ENCODE assay signal across 1 cellular context in the genomic region with DNA sequence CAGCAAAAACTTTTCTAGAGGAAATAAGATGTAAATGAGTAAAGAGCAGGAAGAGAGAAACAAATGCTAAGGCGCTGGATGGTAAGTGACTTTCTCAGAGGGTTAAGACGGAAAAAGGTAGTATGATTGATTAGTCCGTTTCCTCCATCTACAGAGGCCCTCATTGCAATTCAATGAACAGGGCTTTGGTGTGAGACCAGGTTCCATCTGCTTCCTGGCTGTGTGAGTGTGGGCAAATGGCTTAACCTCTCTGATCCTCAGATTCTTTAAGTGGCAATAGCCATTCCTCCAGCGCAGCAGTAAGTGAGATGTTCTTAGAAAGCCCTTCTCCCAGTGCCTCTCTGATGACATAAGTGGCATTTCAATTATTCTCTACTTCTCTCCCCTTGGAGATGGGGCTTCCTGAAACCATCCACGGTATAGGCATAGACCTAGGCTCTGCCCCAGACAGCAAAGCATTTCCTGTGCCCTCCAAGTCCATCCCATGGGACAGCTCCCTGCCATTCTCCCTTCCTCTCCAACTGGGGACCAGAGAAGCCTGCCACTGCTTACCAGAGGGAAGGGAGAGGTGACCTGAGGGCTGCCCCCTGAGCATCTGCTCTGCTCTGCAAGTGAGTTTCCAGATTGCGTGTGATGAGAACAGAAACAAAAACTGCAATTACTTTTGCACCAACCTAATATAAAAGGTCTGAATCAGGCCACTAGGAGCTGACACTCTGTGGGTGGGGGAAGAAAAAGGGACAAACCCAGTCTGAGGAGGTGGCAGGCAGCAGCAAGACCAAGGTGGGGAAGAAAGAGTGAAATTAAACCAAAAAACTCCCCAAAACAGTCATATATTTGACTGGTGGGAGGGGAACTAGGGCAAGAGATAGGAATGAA.
A peak's percentile ranks its signal among the peaks of the same experiment; 100 is the strongest.
TF ChIP-seq lines count a peak whose summit lies in the region.

No MANE protein-coding gene starts in this region.

TF ChIP-seq in GM12878, 131 proteins besides CTCF, POLR2A, EP300 and RAD21 (continued from another document and continues in another):
- TF ChIP-seq MTA2 (IDR thresholded peaks at IDR 0.05; ENCODE audit: low read depth): peak; percentile 87
- TF ChIP-seq, protein P1, sequence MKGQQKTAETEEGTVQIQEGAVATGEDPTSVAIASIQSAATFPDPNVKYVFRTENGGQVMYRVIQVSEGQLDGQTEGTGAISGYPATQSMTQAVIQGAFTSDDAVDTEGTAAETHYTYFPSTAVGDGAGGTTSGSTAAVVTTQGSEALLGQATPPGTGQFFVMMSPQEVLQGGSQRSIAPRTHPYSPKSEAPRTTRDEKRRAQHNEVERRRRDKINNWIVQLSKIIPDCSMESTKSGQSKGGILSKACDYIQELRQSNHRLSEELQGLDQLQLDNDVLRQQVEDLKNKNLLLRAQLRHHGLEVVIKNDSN (IDR thresholded peaks at IDR 0.05; ENCODE audit: borderline replicate concordance, extremely low read length, insufficient read depth, low read depth, low read length): no peak
- peak; percentile 86; the same call in 1 of the 2 replicates for TF ChIP-seq RCOR1 (conservative IDR thresholded peaks at IDR 0.05; ENCODE audit: low read depth, low read length)
- no peak for TF ChIP-seq ZBED1 (IDR thresholded peaks at IDR 0.05; ENCODE audit: borderline replicate concordance)
- peak; percentile 57 for TF ChIP-seq CHD2 (IDR thresholded peaks at IDR 0.05; ENCODE audit: borderline replicate concordance, low read depth, low read length)
- no peak for TF ChIP-seq SMAD1 (IDR thresholded peaks at IDR 0.05; ENCODE audit: low read depth, partially characterized antibody)
- peak in 1 of 2 experiments; percentile 88; a peak in 2 of 4 replicates for TF ChIP-seq ETV6 (conservative IDR thresholded peaks at IDR 0.05 in 1 of 2, IDR thresholded peaks at IDR 0.05 in 1 of 2; ENCODE audit: borderline replicate concordance in 1 of 2, low read depth in 1 of 2)
- peak; percentile 30; the same call in 1 of the 2 replicates for TF ChIP-seq SMC3 (IDR thresholded peaks at IDR 0.05; ENCODE audit: borderline replicate concordance, low read length)
- TF ChIP-seq NBN (IDR thresholded peaks at IDR 0.05): peak; percentile 92
- TF ChIP-seq, protein P2, sequence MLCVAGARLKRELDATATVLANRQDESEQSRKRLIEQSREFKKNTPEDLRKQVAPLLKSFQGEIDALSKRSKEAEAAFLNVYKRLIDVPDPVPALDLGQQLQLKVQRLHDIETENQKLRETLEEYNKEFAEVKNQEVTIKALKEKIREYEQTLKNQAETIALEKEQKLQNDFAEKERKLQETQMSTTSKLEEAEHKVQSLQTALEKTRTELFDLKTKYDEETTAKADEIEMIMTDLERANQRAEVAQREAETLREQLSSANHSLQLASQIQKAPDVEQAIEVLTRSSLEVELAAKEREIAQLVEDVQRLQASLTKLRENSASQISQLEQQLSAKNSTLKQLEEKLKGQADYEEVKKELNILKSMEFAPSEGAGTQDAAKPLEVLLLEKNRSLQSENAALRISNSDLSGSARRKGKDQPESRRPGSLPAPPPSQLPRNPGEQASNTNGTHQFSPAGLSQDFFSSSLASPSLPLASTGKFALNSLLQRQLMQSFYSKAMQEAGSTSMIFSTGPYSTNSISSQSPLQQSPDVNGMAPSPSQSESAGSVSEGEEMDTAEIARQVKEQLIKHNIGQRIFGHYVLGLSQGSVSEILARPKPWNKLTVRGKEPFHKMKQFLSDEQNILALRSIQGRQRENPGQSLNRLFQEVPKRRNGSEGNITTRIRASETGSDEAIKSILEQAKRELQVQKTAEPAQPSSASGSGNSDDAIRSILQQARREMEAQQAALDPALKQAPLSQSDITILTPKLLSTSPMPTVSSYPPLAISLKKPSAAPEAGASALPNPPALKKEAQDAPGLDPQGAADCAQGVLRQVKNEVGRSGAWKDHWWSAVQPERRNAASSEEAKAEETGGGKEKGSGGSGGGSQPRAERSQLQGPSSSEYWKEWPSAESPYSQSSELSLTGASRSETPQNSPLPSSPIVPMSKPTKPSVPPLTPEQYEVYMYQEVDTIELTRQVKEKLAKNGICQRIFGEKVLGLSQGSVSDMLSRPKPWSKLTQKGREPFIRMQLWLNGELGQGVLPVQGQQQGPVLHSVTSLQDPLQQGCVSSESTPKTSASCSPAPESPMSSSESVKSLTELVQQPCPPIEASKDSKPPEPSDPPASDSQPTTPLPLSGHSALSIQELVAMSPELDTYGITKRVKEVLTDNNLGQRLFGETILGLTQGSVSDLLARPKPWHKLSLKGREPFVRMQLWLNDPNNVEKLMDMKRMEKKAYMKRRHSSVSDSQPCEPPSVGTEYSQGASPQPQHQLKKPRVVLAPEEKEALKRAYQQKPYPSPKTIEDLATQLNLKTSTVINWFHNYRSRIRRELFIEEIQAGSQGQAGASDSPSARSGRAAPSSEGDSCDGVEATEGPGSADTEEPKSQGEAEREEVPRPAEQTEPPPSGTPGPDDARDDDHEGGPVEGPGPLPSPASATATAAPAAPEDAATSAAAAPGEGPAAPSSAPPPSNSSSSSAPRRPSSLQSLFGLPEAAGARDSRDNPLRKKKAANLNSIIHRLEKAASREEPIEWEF (IDR thresholded peaks at IDR 0.05; ENCODE audit: insufficient replicate concordance, low read depth, low read length): peak; percentile 48
- TF ChIP-seq MTA3 (IDR thresholded peaks at IDR 0.05; ENCODE audit: borderline replicate concordance, low read length): peak; percentile 94
- TF ChIP-seq CBFB (IDR thresholded peaks at IDR 0.05; ENCODE audit: low read depth): peak; percentile 49; the same call in 1 of the 2 replicates
- TF ChIP-seq, protein P3, sequence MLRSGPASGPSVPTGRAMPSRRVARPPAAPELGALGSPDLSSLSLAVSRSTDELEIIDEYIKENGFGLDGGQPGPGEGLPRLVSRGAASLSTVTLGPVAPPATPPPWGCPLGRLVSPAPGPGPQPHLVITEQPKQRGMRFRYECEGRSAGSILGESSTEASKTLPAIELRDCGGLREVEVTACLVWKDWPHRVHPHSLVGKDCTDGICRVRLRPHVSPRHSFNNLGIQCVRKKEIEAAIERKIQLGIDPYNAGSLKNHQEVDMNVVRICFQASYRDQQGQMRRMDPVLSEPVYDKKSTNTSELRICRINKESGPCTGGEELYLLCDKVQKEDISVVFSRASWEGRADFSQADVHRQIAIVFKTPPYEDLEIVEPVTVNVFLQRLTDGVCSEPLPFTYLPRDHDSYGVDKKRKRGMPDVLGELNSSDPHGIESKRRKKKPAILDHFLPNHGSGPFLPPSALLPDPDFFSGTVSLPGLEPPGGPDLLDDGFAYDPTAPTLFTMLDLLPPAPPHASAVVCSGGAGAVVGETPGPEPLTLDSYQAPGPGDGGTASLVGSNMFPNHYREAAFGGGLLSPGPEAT (IDR thresholded peaks at IDR 0.05; ENCODE audit: low read depth): peak; percentile 97
- no peak for TF ChIP-seq LARP7 (IDR thresholded peaks at IDR 0.05)
- peak; percentile 91 for TF ChIP-seq PML (IDR thresholded peaks at IDR 0.05; ENCODE audit: low read length)
- peak; percentile 98 for TF ChIP-seq RELA (IDR thresholded peaks at IDR 0.05; ENCODE audit: borderline replicate concordance, partially characterized antibody)
- TF ChIP-seq CHD1 (IDR thresholded peaks at IDR 0.05; ENCODE audit: low read depth, low read length): no peak
- TF ChIP-seq POLR2AphosphoS5 (IDR thresholded peaks at IDR 0.05; ENCODE audit: low read length): peak; percentile 22; the same call in 1 of the 2 replicates
- TF ChIP-seq CREB1 (IDR thresholded peaks at IDR 0.05; ENCODE audit: low read depth): peak; percentile 66; the same call in 1 of the 2 replicates
- TF ChIP-seq, protein P4, sequence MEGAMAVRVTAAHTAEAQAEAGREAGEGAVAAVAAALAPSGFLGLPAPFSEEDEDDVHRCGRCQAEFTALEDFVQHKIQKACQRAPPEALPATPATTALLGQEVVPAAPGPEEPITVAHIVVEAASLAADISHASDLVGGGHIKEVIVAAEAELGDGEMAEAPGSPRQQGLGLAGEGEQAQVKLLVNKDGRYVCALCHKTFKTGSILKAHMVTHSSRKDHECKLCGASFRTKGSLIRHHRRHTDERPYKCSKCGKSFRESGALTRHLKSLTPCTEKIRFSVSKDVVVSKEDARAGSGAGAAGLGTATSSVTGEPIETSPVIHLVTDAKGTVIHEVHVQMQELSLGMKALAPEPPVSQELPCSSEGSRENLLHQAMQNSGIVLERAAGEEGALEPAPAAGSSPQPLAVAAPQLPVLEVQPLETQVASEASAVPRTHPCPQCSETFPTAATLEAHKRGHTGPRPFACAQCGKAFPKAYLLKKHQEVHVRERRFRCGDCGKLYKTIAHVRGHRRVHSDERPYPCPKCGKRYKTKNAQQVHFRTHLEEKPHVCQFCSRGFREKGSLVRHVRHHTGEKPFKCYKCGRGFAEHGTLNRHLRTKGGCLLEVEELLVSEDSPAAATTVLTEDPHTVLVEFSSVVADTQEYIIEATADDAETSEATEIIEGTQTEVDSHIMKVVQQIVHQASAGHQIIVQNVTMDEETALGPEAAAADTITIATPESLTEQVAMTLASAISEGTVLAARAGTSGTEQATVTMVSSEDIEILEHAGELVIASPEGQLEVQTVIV (IDR thresholded peaks at IDR 0.05; ENCODE audit: borderline replicate concordance, partially characterized antibody): no peak
- peak; percentile 81 for TF ChIP-seq ATF7 (IDR thresholded peaks at IDR 0.05; ENCODE audit: low read depth)
- TF ChIP-seq TBL1XR1 (IDR thresholded peaks at IDR 0.05; ENCODE audit: low read depth, low read length): peak; percentile 97
- peak; percentile 79; the same call in 1 of the 2 replicates for TF ChIP-seq KDM1A (IDR thresholded peaks at IDR 0.05; ENCODE audit: borderline replicate concordance)
- TF ChIP-seq, protein P5, sequence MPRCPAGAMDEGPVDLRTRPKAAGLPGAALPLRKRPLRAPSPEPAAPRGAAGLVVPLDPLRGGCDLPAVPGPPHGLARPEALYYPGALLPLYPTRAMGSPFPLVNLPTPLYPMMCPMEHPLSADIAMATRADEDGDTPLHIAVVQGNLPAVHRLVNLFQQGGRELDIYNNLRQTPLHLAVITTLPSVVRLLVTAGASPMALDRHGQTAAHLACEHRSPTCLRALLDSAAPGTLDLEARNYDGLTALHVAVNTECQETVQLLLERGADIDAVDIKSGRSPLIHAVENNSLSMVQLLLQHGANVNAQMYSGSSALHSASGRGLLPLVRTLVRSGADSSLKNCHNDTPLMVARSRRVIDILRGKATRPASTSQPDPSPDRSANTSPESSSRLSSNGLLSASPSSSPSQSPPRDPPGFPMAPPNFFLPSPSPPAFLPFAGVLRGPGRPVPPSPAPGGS (IDR thresholded peaks at IDR 0.05; ENCODE audit: borderline replicate concordance, insufficient read depth, low read depth, low read length, poor library complexity, severe bottlenecking): peak; percentile 98
- peak; percentile 40 for TF ChIP-seq SP1 (IDR thresholded peaks at IDR 0.05; ENCODE audit: low read depth, low read length)
- TF ChIP-seq ZNF24 (IDR thresholded peaks at IDR 0.05): no peak
- no peak for TF ChIP-seq NFYA (IDR thresholded peaks at IDR 0.05; ENCODE audit: borderline replicate concordance, low read depth, low read length)
- peak; percentile 83 for TF ChIP-seq JUNB (IDR thresholded peaks at IDR 0.05)
- TF ChIP-seq, protein P6, sequence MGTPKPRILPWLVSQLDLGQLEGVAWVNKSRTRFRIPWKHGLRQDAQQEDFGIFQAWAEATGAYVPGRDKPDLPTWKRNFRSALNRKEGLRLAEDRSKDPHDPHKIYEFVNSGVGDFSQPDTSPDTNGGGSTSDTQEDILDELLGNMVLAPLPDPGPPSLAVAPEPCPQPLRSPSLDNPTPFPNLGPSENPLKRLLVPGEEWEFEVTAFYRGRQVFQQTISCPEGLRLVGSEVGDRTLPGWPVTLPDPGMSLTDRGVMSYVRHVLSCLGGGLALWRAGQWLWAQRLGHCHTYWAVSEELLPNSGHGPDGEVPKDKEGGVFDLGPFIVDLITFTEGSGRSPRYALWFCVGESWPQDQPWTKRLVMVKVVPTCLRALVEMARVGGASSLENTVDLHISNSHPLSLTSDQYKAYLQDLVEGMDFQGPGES (IDR thresholded peaks at IDR 0.05): no peak
- TF ChIP-seq BHLHE40 (IDR thresholded peaks at IDR 0.05; ENCODE audit: borderline replicate concordance in 1 of 2, low read depth in 2 of 2, low read length in 1 of 2): peak; percentile 66 to 73
- TF ChIP-seq, protein P7, sequence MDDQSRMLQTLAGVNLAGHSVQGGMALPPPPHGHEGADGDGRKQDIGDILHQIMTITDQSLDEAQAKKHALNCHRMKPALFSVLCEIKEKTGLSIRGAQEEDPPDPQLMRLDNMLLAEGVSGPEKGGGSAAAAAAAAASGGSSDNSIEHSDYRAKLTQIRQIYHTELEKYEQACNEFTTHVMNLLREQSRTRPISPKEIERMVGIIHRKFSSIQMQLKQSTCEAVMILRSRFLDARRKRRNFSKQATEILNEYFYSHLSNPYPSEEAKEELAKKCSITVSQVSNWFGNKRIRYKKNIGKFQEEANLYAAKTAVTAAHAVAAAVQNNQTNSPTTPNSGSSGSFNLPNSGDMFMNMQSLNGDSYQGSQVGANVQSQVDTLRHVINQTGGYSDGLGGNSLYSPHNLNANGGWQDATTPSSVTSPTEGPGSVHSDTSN (IDR thresholded peaks at IDR 0.05; ENCODE audit: insufficient replicate concordance, low read depth, low read length): peak; percentile 18
- peak; percentile 65; the same call in 1 of the 2 replicates for TF ChIP-seq ZNF217 (IDR thresholded peaks at IDR 0.05)
- no peak for TF ChIP-seq FOS (IDR thresholded peaks at IDR 0.05; ENCODE audit: borderline replicate concordance, extremely low read depth, insufficient read length)
- no peak for TF ChIP-seq ZSCAN29 (IDR thresholded peaks at IDR 0.05)
- TF ChIP-seq, protein P8, sequence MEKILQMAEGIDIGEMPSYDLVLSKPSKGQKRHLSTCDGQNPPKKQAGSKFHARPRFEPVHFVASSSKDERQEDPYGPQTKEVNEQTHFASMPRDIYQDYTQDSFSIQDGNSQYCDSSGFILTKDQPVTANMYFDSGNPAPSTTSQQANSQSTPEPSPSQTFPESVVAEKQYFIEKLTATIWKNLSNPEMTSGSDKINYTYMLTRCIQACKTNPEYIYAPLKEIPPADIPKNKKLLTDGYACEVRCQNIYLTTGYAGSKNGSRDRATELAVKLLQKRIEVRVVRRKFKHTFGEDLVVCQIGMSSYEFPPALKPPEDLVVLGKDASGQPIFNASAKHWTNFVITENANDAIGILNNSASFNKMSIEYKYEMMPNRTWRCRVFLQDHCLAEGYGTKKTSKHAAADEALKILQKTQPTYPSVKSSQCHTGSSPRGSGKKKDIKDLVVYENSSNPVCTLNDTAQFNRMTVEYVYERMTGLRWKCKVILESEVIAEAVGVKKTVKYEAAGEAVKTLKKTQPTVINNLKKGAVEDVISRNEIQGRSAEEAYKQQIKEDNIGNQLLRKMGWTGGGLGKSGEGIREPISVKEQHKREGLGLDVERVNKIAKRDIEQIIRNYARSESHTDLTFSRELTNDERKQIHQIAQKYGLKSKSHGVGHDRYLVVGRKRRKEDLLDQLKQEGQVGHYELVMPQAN (conservative IDR thresholded peaks at IDR 0.05): no peak
- TF ChIP-seq, protein P9, sequence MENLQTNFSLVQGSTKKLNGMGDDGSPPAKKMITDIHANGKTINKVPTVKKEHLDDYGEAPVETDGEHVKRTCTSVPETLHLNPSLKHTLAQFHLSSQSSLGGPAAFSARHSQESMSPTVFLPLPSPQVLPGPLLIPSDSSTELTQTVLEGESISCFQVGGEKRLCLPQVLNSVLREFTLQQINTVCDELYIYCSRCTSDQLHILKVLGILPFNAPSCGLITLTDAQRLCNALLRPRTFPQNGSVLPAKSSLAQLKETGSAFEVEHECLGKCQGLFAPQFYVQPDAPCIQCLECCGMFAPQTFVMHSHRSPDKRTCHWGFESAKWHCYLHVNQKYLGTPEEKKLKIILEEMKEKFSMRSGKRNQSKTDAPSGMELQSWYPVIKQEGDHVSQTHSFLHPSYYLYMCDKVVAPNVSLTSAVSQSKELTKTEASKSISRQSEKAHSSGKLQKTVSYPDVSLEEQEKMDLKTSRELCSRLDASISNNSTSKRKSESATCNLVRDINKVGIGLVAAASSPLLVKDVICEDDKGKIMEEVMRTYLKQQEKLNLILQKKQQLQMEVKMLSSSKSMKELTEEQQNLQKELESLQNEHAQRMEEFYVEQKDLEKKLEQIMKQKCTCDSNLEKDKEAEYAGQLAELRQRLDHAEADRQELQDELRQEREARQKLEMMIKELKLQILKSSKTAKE (IDR thresholded peaks at IDR 0.05; ENCODE audit: low read depth, poor library complexity, severe bottlenecking): peak; percentile 96
